8 cellular contexts compared by ENCODE assay signal in genomic region chr6:2103644-2104523, GRCh38.
DNase-seq lines count a peak whose midpoint lies in the region; ATAC-seq, FAIRE-seq and TF ChIP-seq lines count a peak whose summit lies in the region.

No MANE protein-coding gene starts in this region.

- H3K27me3 ChIP-seq in bronchial epithelial cell (ENCODE audit: control insufficient read depth, insufficient read depth, low read length): no peaks in the 10 kb centered on the region

- no peak for FAIRE-seq in bronchial epithelial cell (lab: Jason Lieb, UNC)

- DNase-seq in COLO829 (ENCODE audit: low spot score) (peak; percentile 78), H4 (ENCODE audit: low spot score) (peak; percentile 62), NOMO-1 (lab: John Stamatoyannopoulos, UW; ENCODE audit: unreplicated experiment in 2 of 2) (peak; percentile 67 to 87), bronchial epithelial cell (ENCODE audit: low read depth) (peak; percentile 67), left lobe of liver (ENCODE audit: low spot score) (peak; percentile 48), NCI-H1048 (lab: John Stamatoyannopoulos, UW) (no peak)
- DNase-seq in stimulated activated CD4-positive, alpha-beta T cell treated with anti-CD3 and anti-CD28 coated beads, Interleukin-2, amount 100 ng/mL, for 24 hours: no peak

- H3K36me3 ChIP-seq in bronchial epithelial cell (ENCODE audit: control insufficient read depth, insufficient read depth, low read length): no peaks in the 10 kb centered on the region

- ATAC-seq in left lobe of liver (peak; percentile 96), HG03342 (IDR thresholded peaks at IDR 0.05; ENCODE audit: unreplicated experiment) (no peak)

- peak; percentile 57 for TF ChIP-seq CTCF in bronchial epithelial cell (IDR thresholded peaks at IDR 0.05; ENCODE audit: insufficient read depth, low read length, severe bottlenecking)

- no peak overlapping the region for H3K4me3 ChIP-seq in bronchial epithelial cell (ENCODE audit: low read depth, low read length)

Comparison
In these comparisons a context has a peak if more than half of its experiments do, and no peak if none do; other contexts are left out.
1. DNase-seq: peak in COLO829 (single experiment), H4 (single experiment), NOMO-1 (2 of 2), bronchial epithelial cell (single experiment) and left lobe of liver (single experiment); none in NCI-H1048 (single experiment) and stimulated activated CD4-positive, alpha-beta T cell treated with anti-CD3 and anti-CD28 coated beads, Interleukin-2, amount 100 ng/mL, for 24 hours (0 of 2).